In genomic region chrX:9465380-9466114, GRCh38 we compare ENCODE assay signal across 8 cellular contexts. TPM values are rescaled to one million over a fixed set of nuclear protein-coding genes. Genes with fewer than 3 reads are reported as not detected.
DNase-seq lines count a peak whose midpoint lies in the region; ATAC-seq and TF ChIP-seq lines count a peak whose summit lies in the region.

No MANE protein-coding gene starts in this region.

- DNase-seq in AG10803 (ENCODE audit: low read depth) (no peak), NB4 (ENCODE audit: low read depth) (peak; percentile 45), cardiac muscle cell (ENCODE audit: low read depth in 1 of 2, low spot score in 1 of 2) (no peak), retinal pigment epithelial cell (ENCODE audit: low read depth) (no peak), GM19240 (ENCODE audit: insufficient read length, low spot score) (no peak)
- peak; percentile 5 for DNase-seq in activated effector memory CD4-positive, alpha-beta T cell treated with Interleukin-2 at 50 U/mL for 16 hours

- ATAC-seq in GM21360 (IDR thresholded peaks at IDR 0.05; ENCODE audit: unreplicated experiment), result peak; percentile 5
- ATAC-seq in HG03378 (IDR thresholded peaks at IDR 0.05; ENCODE audit: unreplicated experiment), result no peak

- no peak for TF ChIP-seq POLR2A in NB4 (IDR thresholded peaks at IDR 0.05; ENCODE audit: extremely low read depth, insufficient read length)

- H3K4me1 ChIP-seq in cardiac muscle cell (ENCODE audit: low read depth), result peaks cover 28% of the 10 kb centered on the region

- H3K27ac ChIP-seq in cardiac muscle cell, result peak overlapping the region; percentile 83

- H3K9me3 ChIP-seq in cardiac muscle cell (ENCODE audit: low read depth), result no peaks in the 10 kb centered on the region

- peak overlapping the region; percentile 64 for H3K4me3 ChIP-seq in AG10803 (ENCODE audit: low read length)
- peak overlapping the region; percentile 65 for H3K4me3 ChIP-seq in NB4 (ENCODE audit: low read depth, low read length)
- H3K4me3 ChIP-seq in cardiac muscle cell, result peak overlapping the region; percentile 99
- peak overlapping the region; percentile 59 for H3K4me3 ChIP-seq in retinal pigment epithelial cell (ENCODE audit: low read length)

- H3K27me3 ChIP-seq in cardiac muscle cell, result no peaks in the 10 kb centered on the region

- TF ChIP-seq CTCF in AG10803 (conservative IDR thresholded peaks at IDR 0.05; ENCODE audit: low read length), result no peak
- no peak for TF ChIP-seq CTCF in NB4 (IDR thresholded peaks at IDR 0.05; ENCODE audit: low read depth, low read length)
- TF ChIP-seq CTCF in cardiac muscle cell (IDR thresholded peaks at IDR 0.05; ENCODE audit: low read depth, low read length), result no peak
- TF ChIP-seq CTCF in retinal pigment epithelial cell (conservative IDR thresholded peaks at IDR 0.05; ENCODE audit: low read depth, low read length), result no peak

- H3K36me3 ChIP-seq in cardiac muscle cell, result no peaks in the 10 kb centered on the region

RNA-seq across cellular contexts. Expression of gene TBL1X, which starts 0.7 kb away (rescaled TPM):
- 28.7 and 29.9 TPM in 2 replicates for total RNA-seq in cardiac muscle cell
- polyA plus RNA-seq in cardiac muscle cell, result 21.8 and 28.8 TPM in 2 replicates

Comparison
In these comparisons a context has a peak if more than half of its experiments do, and no peak if none do; other contexts are left out.
1. DNase-seq: peak in NB4 (single experiment) and activated effector memory CD4-positive, alpha-beta T cell treated with Interleukin-2 at 50 U/mL for 16 hours (single experiment); none in AG10803 (single experiment), cardiac muscle cell (0 of 2), retinal pigment epithelial cell (single experiment) and GM19240 (single experiment).
2. Peak in every context shown above with its lines, with median percentiles within 50 percentile points of each other: H3K4me3 ChIP-seq.